ENCODE assay signal across 18 cellular contexts in the genomic region with DNA sequence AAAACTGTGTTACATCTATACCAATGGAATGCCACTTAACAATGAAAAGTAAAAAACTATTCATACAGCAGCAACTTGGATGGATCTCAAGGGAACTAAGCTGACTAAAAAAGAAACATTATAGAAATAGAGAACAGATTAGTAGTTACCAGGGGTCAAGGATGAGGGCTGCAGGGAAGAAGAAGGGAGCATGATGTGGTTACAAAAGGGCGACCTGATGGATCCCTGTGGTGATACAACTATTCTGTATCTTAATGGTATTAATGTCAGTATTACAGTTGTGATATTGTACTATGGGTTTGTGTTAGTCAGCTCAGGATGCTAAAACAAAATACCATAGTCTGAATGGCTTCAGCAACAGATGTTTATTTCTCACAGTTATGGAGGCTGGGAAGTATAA.
DNase-seq lines count a peak whose midpoint lies in the region; ATAC-seq, FAIRE-seq and TF ChIP-seq lines count a peak whose summit lies in the region.
"Had no signal": no experiment of that assay in that cellular context is flagged by ENCODE, and none has a peak within 500 bp of the region (broad histone marks: within the 10 kb centered on the region; RNA-seq: fewer than 3 reads in every experiment).

No MANE protein-coding gene starts in this region.

- H2AK5ac ChIP-seq in mesenchymal stem cell (ENCODE audit: low read length, severe bottlenecking) = no peak overlapping the region

- no peak overlapping the region for H2BK15ac ChIP-seq in mesenchymal stem cell (ENCODE audit: low read depth, poor library complexity, severe bottlenecking)

- DNase-seq in A549 (ENCODE audit: low read depth in 1 of 2, low spot score in 1 of 2) (no peak), brain microvascular endothelial cell (peak; percentile 10), iris pigment epithelial cell (ENCODE audit: low read depth) (peak; percentile 22), smooth muscle cell of the brain vasculature (ENCODE audit: low read depth, low spot score) (peak; percentile 2), islet precursor cell (no peak), hypothalamus (lab: John Stamatoyannopoulos, UW) (no peak), mesenchymal stem cell (no peak)
- DNase-seq: CD4-positive, alpha-beta memory T cell; DMS153; DMS79; GF-D8; GOT3; H7; HFFc6 had no signal

- POLR2A ChIA-PET in A549 (lab: Yijun Ruan, JAX) = no interaction called here

- no peak overlapping the region for H2BK120ac ChIP-seq in mesenchymal stem cell (ENCODE audit: low read depth, low read length)

- TF ChIP-seq RAD21 in A549 (conservative IDR thresholded peaks at IDR 0.05 in 1 of 2, IDR thresholded peaks at IDR 0.05 in 1 of 2) = no peak

- no peak for TF ChIP-seq EP300 in A549 (IDR thresholded peaks at IDR 0.05)

- H2BK12ac ChIP-seq in mesenchymal stem cell (ENCODE audit: low read length in 2 of 2) = no peak overlapping the region

- TF ChIP-seq POLR2A in A549 (IDR thresholded peaks at IDR 0.05; ENCODE audit: low read length) = no peak

- H3K27ac ChIP-seq in A549 = no peak overlapping the region
- no peak overlapping the region for H3K27ac ChIP-seq in brain microvascular endothelial cell
- H3K27ac ChIP-seq in mesenchymal stem cell (ENCODE audit: low read length, poor library complexity, severe bottlenecking) = no peak overlapping the region
- H3K27ac ChIP-seq: 22Rv1, BLaER1, HL-60 had no signal

- in situ Hi-C loops in brain microvascular endothelial cell (cut with HindIII; ENCODE audit: low pct_ligation_motif_present, low sequenced_read_pairs) = no loop called here

- no peak overlapping the region for H2BK5ac ChIP-seq in mesenchymal stem cell (ENCODE audit: low read depth, low read length, poor library complexity, severe bottlenecking)

- FAIRE-seq in A549 (lab: Jason Lieb, UNC) = peak; percentile 72

- H3K27me3 ChIP-seq in brain microvascular endothelial cell (replicated peaks) (no peaks in the 10 kb centered on the region), mesenchymal stem cell (ENCODE audit: control insufficient read depth in 1 of 2, insufficient read depth in 1 of 2, low read length in 2 of 2) (peaks cover 0 to 55% of the 10 kb centered on the region in 2 experiments)
- H3K27me3 ChIP-seq: BLaER1 had no signal

- WGBS in A549 (ENCODE audit: missing lambda C conversion rate) = 76% methylated on average over 1 of the region's 1 CpG
- WGBS in mesenchymal stem cell = 80% methylated on average over 1 of the region's 1 CpG

- H2AFZ ChIP-seq in mesenchymal stem cell (ENCODE audit: low read depth, low read length) = no peak overlapping the region

- H3K4me3 ChIP-seq in A549 (no peak overlapping the region), brain microvascular endothelial cell (ENCODE audit: low read depth, low read length) (no peak overlapping the region), mesenchymal stem cell (ENCODE audit: insufficient read depth in 1 of 2, low read depth in 1 of 2, low read length in 2 of 2) (no peak overlapping the region)
- H3K4me3 ChIP-seq: BLaER1 had no signal

- H3K36me3 ChIP-seq in brain microvascular endothelial cell (replicated peaks) = no peaks in the 10 kb centered on the region
- no peaks in the 10 kb centered on the region for H3K36me3 ChIP-seq in mesenchymal stem cell (ENCODE audit: control insufficient read depth in 1 of 2, insufficient read depth in 2 of 2, low read depth in 1 of 2, low read length in 2 of 2)
- H3K36me3 ChIP-seq: BLaER1 had no signal

- CTCF ChIA-PET in A549 (lab: Yijun Ruan, JAX) = no interaction called here

- no peak overlapping the region for H3K9ac ChIP-seq in mesenchymal stem cell (ENCODE audit: low read length)
- H3K9ac ChIP-seq: BLaER1 had no signal

- ATAC-seq in A549 = no peak
- ATAC-seq: HCT116 had no signal

- no peak overlapping the region for H3K4me2 ChIP-seq in A549
- H3K4me2 ChIP-seq in mesenchymal stem cell (ENCODE audit: low read length, poor library complexity, severe bottlenecking) = no peak overlapping the region
- H3K4me2 ChIP-seq: BLaER1 had no signal

- H3K23ac ChIP-seq in mesenchymal stem cell (ENCODE audit: low read length in 2 of 2) = no peak overlapping the region

- TF ChIP-seq CTCF in A549 (IDR thresholded peaks at IDR 0.05) (no peak), brain microvascular endothelial cell (IDR thresholded peaks at IDR 0.05; ENCODE audit: low read depth, low read length, missing control alignments) (no peak)

- no peaks in the 10 kb centered on the region for H3K79me1 ChIP-seq in mesenchymal stem cell (replicated peaks; ENCODE audit: low read length, poor library complexity, severe bottlenecking)

- H3K4ac ChIP-seq in mesenchymal stem cell (ENCODE audit: low read depth in 1 of 2, low read length in 2 of 2) = no peak overlapping the region

- H3K4me1 ChIP-seq in A549 (no peaks in the 10 kb centered on the region), mesenchymal stem cell (ENCODE audit: control insufficient read depth, insufficient read depth, low read depth, low read length) (no peaks in the 10 kb centered on the region)
- H3K4me1 ChIP-seq: BLaER1 had no signal

- no peak overlapping the region for H4K8ac ChIP-seq in mesenchymal stem cell (ENCODE audit: low read length)

- H4K91ac ChIP-seq in mesenchymal stem cell (ENCODE audit: low read length) = no peak overlapping the region

- no peak overlapping the region for H3K14ac ChIP-seq in mesenchymal stem cell (ENCODE audit: low read length in 2 of 2)

- no peak overlapping the region for H3K18ac ChIP-seq in mesenchymal stem cell (ENCODE audit: low read depth in 1 of 2, low read length in 2 of 2)

- H3K9me3 ChIP-seq in A549 (peaks cover 8% of the 10 kb centered on the region; the same call in 2 of the 3 replicates), mesenchymal stem cell (ENCODE audit: control insufficient read depth, low read length) (peaks cover 29% of the 10 kb centered on the region)

TF ChIP-seq in A549, 52 proteins besides CTCF, POLR2A, EP300 and RAD21:
- TF ChIP-seq, protein P1, sequence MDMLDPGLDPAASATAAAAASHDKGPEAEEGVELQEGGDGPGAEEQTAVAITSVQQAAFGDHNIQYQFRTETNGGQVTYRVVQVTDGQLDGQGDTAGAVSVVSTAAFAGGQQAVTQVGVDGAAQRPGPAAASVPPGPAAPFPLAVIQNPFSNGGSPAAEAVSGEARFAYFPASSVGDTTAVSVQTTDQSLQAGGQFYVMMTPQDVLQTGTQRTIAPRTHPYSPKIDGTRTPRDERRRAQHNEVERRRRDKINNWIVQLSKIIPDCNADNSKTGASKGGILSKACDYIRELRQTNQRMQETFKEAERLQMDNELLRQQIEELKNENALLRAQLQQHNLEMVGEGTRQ (IDR thresholded peaks at IDR 0.05) = no peak
- TF ChIP-seq NR3C1 (IDR thresholded peaks at IDR 0.05) = no peak
- no peak for TF ChIP-seq MYC (IDR thresholded peaks at IDR 0.05; ENCODE audit: borderline replicate concordance, low read length)
- TF ChIP-seq ESRRA (IDR thresholded peaks at IDR 0.05; ENCODE audit: borderline replicate concordance, low read length) = no peak
- TF ChIP-seq, protein P2, sequence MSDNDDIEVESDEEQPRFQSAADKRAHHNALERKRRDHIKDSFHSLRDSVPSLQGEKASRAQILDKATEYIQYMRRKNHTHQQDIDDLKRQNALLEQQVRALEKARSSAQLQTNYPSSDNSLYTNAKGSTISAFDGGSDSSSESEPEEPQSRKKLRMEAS (IDR thresholded peaks at IDR 0.05) = no peak
- no peak for TF ChIP-seq RNF2 (IDR thresholded peaks at IDR 0.05; ENCODE audit: borderline replicate concordance, low read depth)

Comparison
In these comparisons a context has a peak if more than half of its experiments do, and no peak if none do; other contexts are left out.
1. DNase-seq: peak in brain microvascular endothelial cell (single experiment), iris pigment epithelial cell (single experiment) and smooth muscle cell of the brain vasculature (single experiment); none in A549 (0 of 2), islet precursor cell (single experiment), hypothalamus (0 of 51) and mesenchymal stem cell (single experiment).